ENCODE assay signal across 16 cellular contexts in genomic region chr2:10341193-10341592, GRCh38.
"Had no signal": no experiment of that assay in that cellular context is flagged by ENCODE, and none has a peak within 500 bp of the region (broad histone marks: within the 10 kb centered on the region; RNA-seq: fewer than 3 reads in every experiment).

No MANE protein-coding gene starts in this region.

- ATAC-seq: gastrocnemius medialis, heart right ventricle, left ventricle myocardium superior had no signal

- H3K9me3 Mint-ChIP-seq: activated CD4-positive, alpha-beta memory T cell treated with anti-CD3 and anti-CD28 coated beads for 36 hours; activated naive CD4-positive, alpha-beta T cell treated with anti-CD3 and anti-CD28 coated beads, Interleukin-2, amount 10 ng/mL, durations not matched to agents 7 days and 5 days; activated T-helper 1 cell treated with anti-CD3 and anti-CD28 coated beads, Interleukin-12 subunit alpha, Interleukin-12 subunit beta, Interleukin-2, Interleukin-4 antibody, amounts not matched to agents 30 ng/mL and 10 ng/mL and 1 ng/mL, durations not matched to agents 14 hours and 24 hours and 36 hours; T-helper 2 cell treated with Interferon-gamma antibody and Interleukin-4, amounts not matched to agents 5 μg/mL and 100 μg/mL, for 36 hours had no signal

- H3K27ac Mint-ChIP-seq: activated CD4-positive, alpha-beta memory T cell treated with anti-CD3 and anti-CD28 coated beads for 36 hours; activated naive CD4-positive, alpha-beta T cell treated with anti-CD3 and anti-CD28 coated beads, Interleukin-2, amount 10 ng/mL, durations not matched to agents 7 days and 5 days; activated T-helper 1 cell treated with anti-CD3 and anti-CD28 coated beads, Interleukin-12 subunit alpha, Interleukin-12 subunit beta, Interleukin-2, Interleukin-4 antibody, amounts not matched to agents 30 ng/mL and 10 ng/mL and 1 ng/mL, durations not matched to agents 14 hours and 24 hours and 36 hours; T-helper 2 cell treated with Interferon-gamma antibody and Interleukin-4, amounts not matched to agents 5 μg/mL and 100 μg/mL, for 36 hours had no signal

- DNase-seq: activated CD4-positive, alpha-beta memory T cell treated with anti-CD3 and anti-CD28 coated beads for 36 hours; activated CD4-positive, CD25-positive, alpha-beta regulatory T cell treated with anti-CD3 and anti-CD28 coated beads, Interleukin-2, amount 50 U/mL, for 72 hours; activated CD8-positive, alpha-beta memory T cell treated with anti-CD3 and anti-CD28 coated beads, Interleukin-2, amount 50 U/mL, for 4 hours; activated naive CD4-positive, alpha-beta T cell treated with anti-CD3 and anti-CD28 coated beads, Interleukin-2, amount 10 ng/mL, durations not matched to agents 7 days and 5 days; central memory CD4-positive, alpha-beta T cell; effector memory CD4-positive, alpha-beta T cell; gastrocnemius medialis; heart right ventricle; kidney; left ventricle myocardium superior; mesenchymal stem cell; retina had no signal

- H3K9me3 ChIP-seq: gastrocnemius medialis, heart right ventricle, tibial nerve had no signal

- H3K4me1 ChIP-seq: gastrocnemius medialis, parathyroid adenoma had no signal

- H3K4me3 ChIP-seq: gastrocnemius medialis, heart right ventricle, tibial nerve had no signal

- H3K27me3 Mint-ChIP-seq: activated CD4-positive, alpha-beta memory T cell treated with anti-CD3 and anti-CD28 coated beads for 36 hours; activated naive CD4-positive, alpha-beta T cell treated with anti-CD3 and anti-CD28 coated beads, Interleukin-2, amount 10 ng/mL, durations not matched to agents 7 days and 5 days had no signal

- FAIRE-seq: kidney had no signal

- H3K27ac ChIP-seq: gastrocnemius medialis, heart right ventricle, parathyroid adenoma, tibial nerve had no signal

- H3K9ac ChIP-seq: parathyroid adenoma had no signal

- H2AFZ ChIP-seq: parathyroid adenoma had no signal

- H3K4me3 Mint-ChIP-seq: activated CD4-positive, alpha-beta memory T cell treated with anti-CD3 and anti-CD28 coated beads for 36 hours; activated naive CD4-positive, alpha-beta T cell treated with anti-CD3 and anti-CD28 coated beads, Interleukin-2, amount 10 ng/mL, durations not matched to agents 7 days and 5 days; activated T-helper 1 cell treated with anti-CD3 and anti-CD28 coated beads, Interleukin-12 subunit alpha, Interleukin-12 subunit beta, Interleukin-2, Interleukin-4 antibody, amounts not matched to agents 30 ng/mL and 10 ng/mL and 1 ng/mL, durations not matched to agents 14 hours and 24 hours and 36 hours; T-helper 2 cell treated with Interferon-gamma antibody and Interleukin-4, amounts not matched to agents 5 μg/mL and 100 μg/mL, for 36 hours had no signal

- H3K27me3 ChIP-seq: gastrocnemius medialis, heart right ventricle, tibial nerve had no signal

- H3K36me3 ChIP-seq: gastrocnemius medialis, heart right ventricle, tibial nerve had no signal
